8 cellular contexts compared by ENCODE assay signal in genomic region chr19:3434630-3435553, GRCh38. TPM values are rescaled to one million over a fixed set of nuclear protein-coding genes. Genes with fewer than 3 reads are reported as not detected.
DNase-seq lines count a peak whose midpoint lies in the region; ATAC-seq and TF ChIP-seq lines count a peak whose summit lies in the region.

No MANE protein-coding gene starts in this region.

- H3K27ac ChIP-seq in brain microvascular endothelial cell: peak overlapping the region; percentile 70
- H3K27ac ChIP-seq in gastrocnemius medialis: peak overlapping the region; percentile 85 to 98 (median 95)

- ATAC-seq in GM18498 (IDR thresholded peaks at IDR 0.05; ENCODE audit: unreplicated experiment) (peak; percentile 90), HG02938 (IDR thresholded peaks at IDR 0.05; ENCODE audit: unreplicated experiment) (peak; percentile 78), gastrocnemius medialis (peak; percentile 83 to 86)

- no peaks in the 10 kb centered on the region for H3K27me3 ChIP-seq in brain microvascular endothelial cell (replicated peaks)
- H3K27me3 ChIP-seq in gastrocnemius medialis: no peaks in the 10 kb centered on the region

- intact Hi-C loops in gastrocnemius medialis (cut with DNase I; ENCODE audit: low total_unique reads): no loop called here

- H3K36me3 ChIP-seq in brain microvascular endothelial cell (replicated peaks) (peaks cover 44% of the 10 kb centered on the region), gastrocnemius medialis (peaks cover 0 to 44% of the 10 kb centered on the region in 2 donors)

- H3K4me1 ChIP-seq in gastrocnemius medialis: peaks cover 33 to 34% of the 10 kb centered on the region in 2 donors

- in situ Hi-C loops in brain microvascular endothelial cell (cut with HindIII; ENCODE audit: low pct_ligation_motif_present, low sequenced_read_pairs) (no loop called here), gastrocnemius medialis (cut with MboI; ENCODE audit: low sequenced_read_pairs in 4 of 4) (loop anchor here in 1 of 4 donors (5.0 kb wide), 1 partner anchor 93 kb away; no protein-coding TSS in a partner anchor)

- DNase-seq in NCI-H2029 treated with DMSO at 0.1 percent for 48 hours (lab: John Stamatoyannopoulos, UW) (peak; percentile 93), UCSD-AML1 (lab: John Stamatoyannopoulos, UW; ENCODE audit: unreplicated experiment) (peak; percentile 95), brain microvascular endothelial cell (peak; percentile 92), gastrocnemius medialis (peak; percentile 92 to 94), NCI-H446 (lab: John Stamatoyannopoulos, UW) (no peak)

- TF ChIP-seq CTCF in brain microvascular endothelial cell (IDR thresholded peaks at IDR 0.05; ENCODE audit: low read depth, low read length, missing control alignments) (no peak), gastrocnemius medialis (IDR thresholded peaks at IDR 0.05 in 4 of 5, conservative IDR thresholded peaks at IDR 0.05 in 1 of 5) (no peak)

- no peaks in the 10 kb centered on the region for H3K9me3 ChIP-seq in gastrocnemius medialis

- H3K4me3 ChIP-seq in brain microvascular endothelial cell (ENCODE audit: low read depth, low read length): peak overlapping the region; percentile 63
- peak overlapping the region; percentile 81 for H3K4me3 ChIP-seq in iPS-11a (ENCODE audit: low read depth, low read length)
- peak overlapping the region; percentile 55 to 60 (median 58) for H3K4me3 ChIP-seq in gastrocnemius medialis

- peak; percentile 28 to 49 for TF ChIP-seq POLR2A in gastrocnemius medialis (IDR thresholded peaks at IDR 0.05)

RNA-seq across cellular contexts. Expression of gene SMIM24, which starts 45.4 kb away (rescaled TPM):
- total RNA-seq in gastrocnemius medialis: not detected

RNA-seq across cellular contexts. Expression of gene SMIM44, which starts 48.3 kb away (rescaled TPM):
- total RNA-seq in gastrocnemius medialis: not detected

Comparison
In these comparisons a context has a peak if more than half of its experiments do, and no peak if none do; other contexts are left out.
1. DNase-seq: peak in NCI-H2029 treated with DMSO at 0.1 percent for 48 hours (single experiment), UCSD-AML1 (single experiment), brain microvascular endothelial cell (single experiment) and gastrocnemius medialis (2 of 2); none in NCI-H446 (0 of 2).
2. Peak in every context shown above with its lines, with median percentiles within 50 percentile points of each other: ATAC-seq and H3K4me3 ChIP-seq.